In the genomic region with DNA sequence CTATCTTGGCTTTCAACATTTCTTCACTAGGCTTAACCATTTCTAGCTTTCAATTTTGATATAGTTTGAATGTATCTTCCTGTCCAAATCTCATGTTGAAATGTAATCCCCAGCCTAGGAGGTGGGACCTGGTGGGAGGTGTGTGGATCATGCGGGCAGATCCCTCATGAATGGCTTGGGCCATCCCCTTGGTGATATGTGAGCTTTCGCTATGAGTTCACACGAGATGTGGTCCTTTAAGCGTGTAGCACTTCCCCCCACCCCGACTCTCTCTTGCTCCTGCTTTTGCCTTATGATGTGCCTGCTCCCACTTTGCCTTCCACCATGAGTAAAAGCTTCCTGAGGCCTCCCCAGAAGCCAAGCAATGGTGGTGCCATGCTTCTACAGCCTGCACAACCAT, we compare ENCODE assay signal across 18 cellular contexts. TPM values are rescaled to one million over a fixed set of nuclear protein-coding genes. Genes with fewer than 3 reads are reported as not detected.
DNase-seq lines count a peak whose midpoint lies in the region; ATAC-seq and TF ChIP-seq lines count a peak whose summit lies in the region.
"Had no signal": no experiment of that assay in that cellular context is flagged by ENCODE, and none has a peak within 500 bp of the region (broad histone marks: within the 10 kb centered on the region; RNA-seq: fewer than 3 reads in every experiment).

No MANE protein-coding gene starts in this region.

- H3K79me2 ChIP-seq in neural progenitor cell (ENCODE audit: low read depth) = no peaks in the 10 kb centered on the region

- TF ChIP-seq CTCF in neural progenitor cell (IDR thresholded peaks at IDR 0.05) = no peak

- H3K4me3 ChIP-seq in neural progenitor cell = no peak overlapping the region
- H3K4me3 ChIP-seq: MG63, suprapubic skin, vagina had no signal

- no peak overlapping the region for H3K4me3 Mint-ChIP-seq in neural progenitor cell
- H3K4me3 Mint-ChIP-seq: activated T-helper 17 cell treated with anti-CD3 and anti-CD28 coated beads, Interleukin-2, amount 50 U/mL, for 72 hours had no signal

- H3K36me3 ChIP-seq in neural progenitor cell = no peaks in the 10 kb centered on the region
- H3K36me3 ChIP-seq: MG63, neutrophil, suprapubic skin, vagina had no signal

- peaks cover 7% of the 10 kb centered on the region for H3K9me3 Mint-ChIP-seq in neural progenitor cell

- H3K27me3 ChIP-seq in neural progenitor cell = no peaks in the 10 kb centered on the region
- H3K27me3 ChIP-seq: neutrophil, suprapubic skin, vagina had no signal

- no peaks in the 10 kb centered on the region for H4K20me1 ChIP-seq in neural progenitor cell (ENCODE audit: low read depth)

- H3K27ac ChIP-seq in neural progenitor cell = no peak overlapping the region
- H3K27ac ChIP-seq: neutrophil, suprapubic skin, vagina had no signal

- no peak for DNase-seq in neural progenitor cell (ENCODE audit: low spot score)
- no peak for DNase-seq in GM19240 (ENCODE audit: insufficient read length, low spot score)
- no peak for DNase-seq in activated CD4-positive, alpha-beta T cell treated with anti-CD3 and anti-CD28 coated beads for 4 hours
- DNase-seq: MG63, NCI-H1436 treated with DMSO at 0.1 percent for 48 hours, NCI-H774, PC-3, SK-N-SH, T1000 had no signal

- H2AFZ ChIP-seq in neural progenitor cell (replicated peaks) = peak overlapping the region; percentile 10

- H3K4me2 ChIP-seq in neural progenitor cell = no peak overlapping the region
- H3K4me2 ChIP-seq: SK-N-SH had no signal

- no peaks in the 10 kb centered on the region for H3K4me1 Mint-ChIP-seq in neural progenitor cell
- H3K4me1 Mint-ChIP-seq: activated T-helper 17 cell treated with anti-CD3 and anti-CD28 coated beads, Interleukin-2, amount 50 U/mL, for 72 hours had no signal

- H3K9ac ChIP-seq in neural progenitor cell = no peak overlapping the region
- H3K9ac ChIP-seq: SK-N-SH had no signal

- no peaks in the 10 kb centered on the region for H3K4me1 ChIP-seq in neural progenitor cell
- H3K4me1 ChIP-seq: suprapubic skin, vagina had no signal

- H3K27ac Mint-ChIP-seq in neural progenitor cell = no peak overlapping the region
- H3K27ac Mint-ChIP-seq: activated T-helper 17 cell treated with anti-CD3 and anti-CD28 coated beads, Interleukin-2, amount 50 U/mL, for 72 hours had no signal

- peaks cover 7% of the 10 kb centered on the region for H3K27me3 Mint-ChIP-seq in neural progenitor cell (ENCODE audit: insufficient read depth, low read depth)
- H3K27me3 Mint-ChIP-seq: activated T-helper 17 cell treated with anti-CD3 and anti-CD28 coated beads, Interleukin-2, amount 50 U/mL, for 72 hours had no signal

- no peaks in the 10 kb centered on the region for H3F3A ChIP-seq in neural progenitor cell (ENCODE audit: low read depth)

- peak; percentile 90 for ATAC-seq in GM19025 (IDR thresholded peaks at IDR 0.05; ENCODE audit: low read depth, unreplicated experiment)
- peak; percentile 73 for ATAC-seq in GM21723 (IDR thresholded peaks at IDR 0.05; ENCODE audit: unreplicated experiment)
- peak; percentile 75 for ATAC-seq in HG03064 (IDR thresholded peaks at IDR 0.05; ENCODE audit: low read depth, unreplicated experiment)
- no peak for ATAC-seq in HG02981 (IDR thresholded peaks at IDR 0.05; ENCODE audit: unreplicated experiment)
- ATAC-seq: activated T-helper 17 cell treated with anti-CD3 and anti-CD28 coated beads, Interleukin-2, amount 50 U/mL, for 72 hours; left lobe of liver; PC-3 had no signal

- H3K36me3 Mint-ChIP-seq in neural progenitor cell = no peaks in the 10 kb centered on the region

- H3K9me3 ChIP-seq in neural progenitor cell (ENCODE audit: low read depth) = peaks cover 11% of the 10 kb centered on the region
- H3K9me3 ChIP-seq: neutrophil, suprapubic skin, vagina had no signal

RNA-seq across cellular contexts. Expression of a gene that starts 40.6 kb away (rescaled TPM):
- total RNA-seq in neural progenitor cell (ENCODE audit: low replicate concordance) = 54.5 and 86.8 TPM in 2 replicates

RNA-seq across cellular contexts. Expression of a gene that starts 46.4 kb away (rescaled TPM):
- total RNA-seq in neural progenitor cell (ENCODE audit: low replicate concordance) = 112 and 128 TPM in 2 replicates
